9 cellular contexts compared by ENCODE assay signal in genomic region chr12:92930421-92930820, GRCh38. TPM values are rescaled to one million over a fixed set of nuclear protein-coding genes. Genes with fewer than 3 reads are reported as not detected.
DNase-seq lines count a peak whose midpoint lies in the region; ATAC-seq and FAIRE-seq lines count a peak whose summit lies in the region.
"Had no signal": no experiment of that assay in that cellular context is flagged by ENCODE, and none has a peak within 500 bp of the region (broad histone marks: within the 10 kb centered on the region; RNA-seq: fewer than 3 reads in every experiment).

No MANE protein-coding gene starts in this region.

- no peaks in the 10 kb centered on the region for H3K27me3 ChIP-seq in ACC112 (ENCODE audit: insufficient read depth, low read length)
- no peaks in the 10 kb centered on the region for H3K27me3 ChIP-seq in naive thymus-derived CD4-positive, alpha-beta T cell (ENCODE audit: control insufficient read depth in 2 of 2, insufficient read depth in 2 of 2, low read length in 2 of 2)
- no peaks in the 10 kb centered on the region for H3K27me3 ChIP-seq in small intestine (ENCODE audit: control insufficient read depth in 2 of 2, insufficient read depth in 2 of 2, low read length in 2 of 2)

- H3K79me2 ChIP-seq in ACC112 (ENCODE audit: control insufficient read depth, insufficient read depth, low read length, unreplicated experiment): peaks cover 31% of the 10 kb centered on the region

- peaks cover 9% of the 10 kb centered on the region for H3K4me1 ChIP-seq in ACC112 (ENCODE audit: control insufficient read depth, insufficient read depth, low read length, unreplicated experiment)
- peaks cover 19 to 23% of the 10 kb centered on the region in 2 donors for H3K4me1 ChIP-seq in naive thymus-derived CD4-positive, alpha-beta T cell (ENCODE audit: control insufficient read depth in 2 of 2, insufficient read depth in 2 of 2, low read length in 2 of 2)
- H3K4me1 ChIP-seq in small intestine (ENCODE audit: control insufficient read depth in 2 of 2, insufficient read depth in 1 of 2, low read depth in 1 of 2, low read length in 1 of 2): peaks cover 4 to 6% of the 10 kb centered on the region in 2 donors

- WGBS in small intestine, 3 donors: 30 to 61% (median 59%) methylated on average over 3 of the region's 3 CpGs

- no peaks in the 10 kb centered on the region for H3K9me3 Mint-ChIP-seq in IgD-negative memory B cell
- no peaks in the 10 kb centered on the region for H3K9me3 Mint-ChIP-seq in central memory CD8-positive, alpha-beta T cell
- H3K9me3 Mint-ChIP-seq in naive thymus-derived CD4-positive, alpha-beta T cell: no peaks in the 10 kb centered on the region

- H3K4me1 Mint-ChIP-seq in IgD-negative memory B cell: peaks cover 22 to 25% (median 25%) of the 10 kb centered on the region in 3 donors
- peaks cover 21% of the 10 kb centered on the region for H3K4me1 Mint-ChIP-seq in central memory CD8-positive, alpha-beta T cell
- H3K4me1 Mint-ChIP-seq in naive thymus-derived CD4-positive, alpha-beta T cell: peaks cover 20 to 42% (median 26%) of the 10 kb centered on the region in 7 donors

- DNase-seq in central memory CD8-positive, alpha-beta T cell (ENCODE audit: low spot score in 2 of 2): no peak
- no peak for DNase-seq in naive thymus-derived CD4-positive, alpha-beta T cell
- DNase-seq in NCI-H69 (lab: John Stamatoyannopoulos, UW) (no peak), small intestine (no peak), DMS79 (lab: John Stamatoyannopoulos, UW) (no peak), iPS-NIHi7 (ENCODE audit: extremely low spot score) (no peak)
- DNase-seq: activated naive CD4-positive, alpha-beta T cell treated with Interleukin-2 at 50 U/mL for 16 hours had no signal

- H3K27ac ChIP-seq in ACC112 (ENCODE audit: low read depth, low read length): no peak overlapping the region
- H3K27ac ChIP-seq in naive thymus-derived CD4-positive, alpha-beta T cell (ENCODE audit: low read depth, low read length): no peak overlapping the region
- H3K27ac ChIP-seq in small intestine (ENCODE audit: low read depth in 1 of 2, low read length in 1 of 2): no peak overlapping the region

- H2AFZ ChIP-seq in ACC112 (ENCODE audit: low read length, unreplicated experiment): no peak overlapping the region

- H3K36me3 ChIP-seq in ACC112 (ENCODE audit: insufficient read depth, low read length) (no peaks in the 10 kb centered on the region), small intestine (ENCODE audit: control insufficient read depth in 2 of 2, insufficient read depth in 2 of 2, low read length in 2 of 2) (no peaks in the 10 kb centered on the region)
- no peaks in the 10 kb centered on the region for H3K36me3 ChIP-seq in naive thymus-derived CD4-positive, alpha-beta T cell (ENCODE audit: control insufficient read depth in 2 of 3, insufficient read depth in 3 of 3, low read length in 3 of 3)

- CTCF ChIA-PET in naive thymus-derived CD4-positive, alpha-beta T cell (lab: Charles Lee): interaction anchor here (1.4 to 5.9 kb wide), 2 partner anchors 22 to 57 kb away, joined by 4 to 52 read pairs; no protein-coding TSS in a partner anchor

- no peaks in the 10 kb centered on the region for H3K27me3 Mint-ChIP-seq in IgD-negative memory B cell
- no peaks in the 10 kb centered on the region for H3K27me3 Mint-ChIP-seq in central memory CD8-positive, alpha-beta T cell
- peaks cover 0 to 6% (median 0%) of the 10 kb centered on the region in 5 donors for H3K27me3 Mint-ChIP-seq in naive thymus-derived CD4-positive, alpha-beta T cell

- FAIRE-seq in small intestine (lab: Jason Lieb, UNC): no peak

- no peaks in the 10 kb centered on the region for H3K9me3 ChIP-seq in naive thymus-derived CD4-positive, alpha-beta T cell (ENCODE audit: control insufficient read depth in 2 of 3, low read length in 3 of 3)
- H3K9me3 ChIP-seq in small intestine (ENCODE audit: control insufficient read depth, low read depth): no peaks in the 10 kb centered on the region

- intact Hi-C loops in naive thymus-derived CD4-positive, alpha-beta T cell (cut with micrococcal nuclease): no loop called here

- H3K4me3 ChIP-seq in ACC112 (ENCODE audit: low read depth, low read length) (peak overlapping the region; percentile 79), small intestine (ENCODE audit: low read depth in 1 of 2, low read length in 2 of 2) (no peak overlapping the region)
- no peak overlapping the region for H3K4me3 ChIP-seq in naive thymus-derived CD4-positive, alpha-beta T cell (ENCODE audit: low read length)

- POLR2A ChIA-PET in naive thymus-derived CD4-positive, alpha-beta T cell (lab: Charles Lee): interaction anchor here (0.7 to 5.7 kb wide), 10 partner anchors 8 to 946 kb away, joined by 3 to 127 read pairs (median 4); partner anchors contain the start of gene BTG1

- ATAC-seq in central memory CD8-positive, alpha-beta T cell (replicated peaks; ENCODE audit: extremely low read depth, poor library complexity, severe bottlenecking): no peak
- ATAC-seq in naive thymus-derived CD4-positive, alpha-beta T cell: no peak

- peak overlapping the region; percentile 88 to 96 (median 94) for H3K4me3 Mint-ChIP-seq in IgD-negative memory B cell
- H3K4me3 Mint-ChIP-seq in central memory CD8-positive, alpha-beta T cell: no peak overlapping the region
- H3K4me3 Mint-ChIP-seq in naive thymus-derived CD4-positive, alpha-beta T cell: peak overlapping the region; percentile 75 to 93 (median 90)

- H3K27ac Mint-ChIP-seq in IgD-negative memory B cell: peak overlapping the region in 1 of 3 donors; percentile 95
- H3K27ac Mint-ChIP-seq in central memory CD8-positive, alpha-beta T cell (ENCODE audit: low read depth): peak overlapping the region; percentile 81
- H3K27ac Mint-ChIP-seq in naive thymus-derived CD4-positive, alpha-beta T cell: peak overlapping the region in 7 of 9 donors; percentile 89 to 96 (median 92)

- H3K36me3 Mint-ChIP-seq in IgD-negative memory B cell: peaks cover 1% of the 10 kb centered on the region
- H3K36me3 Mint-ChIP-seq in central memory CD8-positive, alpha-beta T cell (ENCODE audit: insufficient read depth): peaks cover 12% of the 10 kb centered on the region
- H3K36me3 Mint-ChIP-seq in naive thymus-derived CD4-positive, alpha-beta T cell: peaks cover 0 to 4% (median 0%) of the 10 kb centered on the region in 5 donors

RNA-seq across cellular contexts. Expression of gene EEA1, which starts 1.3 kb away (rescaled TPM):
- polyA plus RNA-seq in IgD-negative memory B cell (20.5 TPM), small intestine (1 to 10 TPM; 3.0 to 4.0 (median 3.4) TPM)
- total RNA-seq in naive thymus-derived CD4-positive, alpha-beta T cell: 10 to 100 TPM; 20.9 to 28.3 (median 27.9) TPM
- polyA plus RNA-seq in naive thymus-derived CD4-positive, alpha-beta T cell: 10 to 100 TPM; 21.5 to 22.2 TPM
